ENCODE assay signal across 27 cellular contexts in the genomic region with DNA sequence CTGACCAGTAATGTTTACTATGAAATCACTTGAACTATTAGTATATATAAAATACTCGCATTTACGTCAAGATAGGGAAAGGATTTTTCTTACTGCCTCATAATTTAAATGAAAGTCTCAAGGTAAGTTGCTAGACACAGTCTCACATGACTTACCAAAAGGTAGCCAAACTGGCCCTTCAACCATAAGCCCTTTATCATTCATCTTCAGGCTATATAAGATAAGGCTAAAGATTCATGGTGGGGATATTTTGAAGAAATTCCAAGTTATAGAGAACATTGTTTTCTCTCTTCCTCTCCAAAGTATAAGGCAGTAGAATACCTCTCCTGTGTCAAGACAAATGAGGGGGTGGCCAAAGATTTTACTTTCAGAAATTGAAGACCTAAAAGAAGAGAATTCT.
"Had no signal": no experiment of that assay in that cellular context is flagged by ENCODE, and none has a peak within 500 bp of the region (broad histone marks: within the 10 kb centered on the region; RNA-seq: fewer than 3 reads in every experiment).

No MANE protein-coding gene starts in this region.

- H3K36me3 Mint-ChIP-seq: stimulated activated effector memory CD8-positive, alpha-beta T cell treated with anti-CD3 and anti-CD28 coated beads, Interleukin-12 subunit alpha, Interleukin-12 subunit beta, amount 100 ng/mL, for 72 hours; stimulated activated naive B cell treated with anti-CD40 and anti-IgM and Interleukin-4, amounts not matched to agents 10 μg/mL and 1 μg/mL and 100 μg/mL, for 72 hours had no signal

- H3K27me3 ChIP-seq: stomach, suprapubic skin, testis, thyroid gland, tibial artery, tibial nerve, transverse colon, upper lobe of left lung, upper lobe of right lung, uterus, vagina had no signal

- DNase-seq: stimulated activated CD4-positive, alpha-beta T cell treated with anti-CD3 and anti-CD28 coated beads, Interleukin-2, amount 100 ng/mL, for 48 hours; stimulated activated CD4-positive, alpha-beta T cell treated with anti-CD3 and anti-CD28 coated beads, Interleukin-4, amount 100 ng/mL, for 1 hour; stimulated activated CD4-positive, alpha-beta T cell treated with anti-CD3 and anti-CD28 coated beads, Interleukin-4, amount 100 ng/mL, for 24 hours; stimulated activated CD4-positive, alpha-beta T cell treated with anti-CD3 and anti-CD28 coated beads, Interleukin-4, amount 100 ng/mL, for 4 hours; stimulated activated CD8-positive, alpha-beta memory T cell treated with anti-CD3 and anti-CD28 coated beads, Interleukin-4, amount 100 ng/mL, for 48 hours; stimulated activated naive B cell treated with anti-CD40 and anti-IgM and Interleukin-4, amounts not matched to agents 10 μg/mL and 1 μg/mL and 100 μg/mL, for 72 hours; stimulated activated naive CD4-positive, alpha-beta T cell; stimulated activated naive CD4-positive, alpha-beta T cell treated with Interleukin-2 at 50 U/mL for 16 hours; stimulated activated naive CD8-positive, alpha-beta T cell treated with anti-CD3 and anti-CD28 coated beads, Interleukin-15, amount 100 ng/mL, for 72 hours; stimulated activated naive CD8-positive, alpha-beta T cell treated with anti-CD3 and anti-CD28 coated beads, Interleukin-15, Interleukin-2, amounts not matched to agents 100 U/mL and 50 U/mL, for 24 hours; stomach; substantia nigra; testis; thyroid gland; tibial artery; transverse colon; upper lobe of left lung; upper lobe of right lung; uterus had no signal

- H3K27me3 Mint-ChIP-seq: stimulated activated naive B cell treated with anti-CD40 and anti-IgM and Interleukin-4, amounts not matched to agents 10 μg/mL and 1 μg/mL and 100 μg/mL, for 72 hours; stimulated activated naive CD8-positive, alpha-beta T cell treated with anti-CD3 and anti-CD28 coated beads, Interleukin-15, amount 100 ng/mL, for 72 hours; stimulated activated naive CD8-positive, alpha-beta T cell treated with anti-CD3 and anti-CD28 coated beads, Interleukin-15, Interleukin-2, amounts not matched to agents 100 ng/mL and 50 ng/mL, for 24 hours; type B pancreatic cell had no signal

- H3K4me1 Mint-ChIP-seq: stimulated activated memory B cell treated with anti-CD40 and anti-IgM and Interleukin-4, amounts not matched to agents 10 μg/mL and 1 μg/mL and 100 μg/mL, for 72 hours; stimulated activated naive B cell treated with anti-CD40 and anti-IgM and Interleukin-4, amounts not matched to agents 10 μg/mL and 1 μg/mL and 100 μg/mL, for 72 hours had no signal

- H3K27ac ChIP-seq: stomach, suprapubic skin, testis, thoracic aorta, thyroid gland, tibial artery, tibial nerve, transverse colon, upper lobe of left lung, upper lobe of right lung, uterus, vagina had no signal

- H3K9me3 Mint-ChIP-seq: stimulated activated naive CD8-positive, alpha-beta T cell treated with anti-CD3 and anti-CD28 coated beads, Interleukin-15, Interleukin-2, amounts not matched to agents 100 ng/mL and 50 ng/mL, for 24 hours had no signal

- H3K4me1 ChIP-seq: suprapubic skin, testis, thyroid gland, tibial artery, tibial nerve, transverse colon, upper lobe of left lung, upper lobe of right lung, uterus, vagina had no signal

- H3K9me3 ChIP-seq: stomach, suprapubic skin, testis, thoracic aorta, thyroid gland, tibial artery, tibial nerve, transverse colon, upper lobe of left lung, upper lobe of right lung, uterus, vagina had no signal

- H3K36me3 ChIP-seq: stomach, suprapubic skin, thoracic aorta, thyroid gland, tibial artery, tibial nerve, transverse colon, upper lobe of left lung, upper lobe of right lung, uterus, vagina had no signal

- H3K27ac Mint-ChIP-seq: stimulated activated effector memory CD8-positive, alpha-beta T cell treated with anti-CD3 and anti-CD28 coated beads, Interleukin-12 subunit alpha, Interleukin-12 subunit beta, amount 100 ng/mL, for 72 hours; stimulated activated memory B cell treated with anti-CD40 and anti-IgM and Interleukin-4, amounts not matched to agents 10 μg/mL and 1 μg/mL and 100 μg/mL, for 72 hours; stimulated activated naive B cell treated with anti-CD40 and anti-IgM and Interleukin-4, amounts not matched to agents 10 μg/mL and 1 μg/mL and 100 μg/mL, for 72 hours; stimulated activated naive CD8-positive, alpha-beta T cell treated with anti-CD3 and anti-CD28 coated beads, Interleukin-15, amount 100 ng/mL, for 72 hours; stimulated activated naive CD8-positive, alpha-beta T cell treated with anti-CD3 and anti-CD28 coated beads, Interleukin-15, Interleukin-2, amounts not matched to agents 100 ng/mL and 50 ng/mL, for 24 hours; type B pancreatic cell had no signal

- H3K4me3 ChIP-seq: stomach, suprapubic skin, testis, thoracic aorta, thyroid gland, tibial artery, tibial nerve, transverse colon, upper lobe of left lung, upper lobe of right lung, uterus, vagina had no signal

- H3K4me3 Mint-ChIP-seq: stimulated activated effector memory CD8-positive, alpha-beta T cell treated with anti-CD3 and anti-CD28 coated beads, Interleukin-12 subunit alpha, Interleukin-12 subunit beta, amount 100 ng/mL, for 72 hours; stimulated activated memory B cell treated with anti-CD40 and anti-IgM and Interleukin-4, amounts not matched to agents 10 μg/mL and 1 μg/mL and 100 μg/mL, for 72 hours; stimulated activated naive B cell treated with anti-CD40 and anti-IgM and Interleukin-4, amounts not matched to agents 10 μg/mL and 1 μg/mL and 100 μg/mL, for 72 hours; stimulated activated naive CD8-positive, alpha-beta T cell treated with anti-CD3 and anti-CD28 coated beads, Interleukin-15, amount 100 ng/mL, for 72 hours; stimulated activated naive CD8-positive, alpha-beta T cell treated with anti-CD3 and anti-CD28 coated beads, Interleukin-15, Interleukin-2, amounts not matched to agents 100 ng/mL and 50 ng/mL, for 24 hours; type B pancreatic cell had no signal
